In the genomic region with DNA sequence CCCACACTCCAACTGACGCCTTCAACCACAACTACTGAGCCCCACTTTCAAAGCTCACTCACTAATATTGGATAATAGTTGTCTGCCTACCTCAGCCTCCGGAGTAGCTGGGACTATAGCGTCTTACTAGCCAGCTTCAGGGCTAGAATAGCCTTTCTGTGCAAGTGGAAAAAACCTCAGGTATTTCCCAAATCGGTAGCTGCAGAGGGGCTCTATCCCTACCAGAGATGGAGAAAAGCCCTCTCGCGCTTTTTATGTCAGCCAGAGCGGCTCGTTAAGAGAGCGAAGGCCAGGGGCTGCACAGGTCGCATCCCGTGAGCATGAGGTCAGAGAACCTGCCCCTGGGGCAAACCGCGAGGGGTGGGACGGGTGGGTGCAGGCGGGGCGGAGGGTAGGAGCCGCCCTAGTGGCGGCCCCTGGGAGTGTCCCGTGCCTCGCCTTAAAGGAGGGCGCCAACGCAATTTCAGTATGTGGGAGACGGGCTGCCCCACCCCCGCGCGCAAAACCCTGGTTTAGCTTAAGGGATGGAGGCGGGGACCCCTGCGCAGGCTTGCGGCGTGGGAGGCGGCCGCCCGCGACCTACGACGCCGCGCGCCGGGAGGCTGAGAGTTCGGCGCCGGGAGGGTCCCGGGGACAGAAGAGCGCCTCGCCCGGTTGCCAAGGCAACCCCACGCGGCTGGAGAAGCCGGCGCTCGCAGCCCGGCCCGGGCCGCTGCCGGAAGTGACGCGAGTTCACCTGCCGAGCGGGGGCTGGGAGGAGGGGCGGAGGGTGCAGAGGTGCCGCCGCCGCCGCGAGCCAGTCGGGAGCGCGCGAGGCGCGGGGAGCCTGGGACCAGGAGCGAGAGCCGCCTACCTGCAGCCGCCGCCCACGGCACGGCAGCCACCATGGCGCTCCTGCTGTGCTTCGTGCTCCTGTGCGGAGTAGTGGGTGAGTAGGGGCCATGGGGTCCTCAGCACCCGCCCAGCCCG, we compare ENCODE assay signal across 8 cellular contexts. TPM values are rescaled to one million over a fixed set of nuclear protein-coding genes. Genes with fewer than 3 reads are reported as not detected.
DNase-seq lines count a peak whose midpoint lies in the region; ATAC-seq, FAIRE-seq and TF ChIP-seq lines count a peak whose summit lies in the region.

A gene (plus strand): TSS at position 799 of the 969 bp plus-strand sequence. CDS start 87 bp downstream, at position 886.

- ATAC-seq in GM21717 (IDR thresholded peaks at IDR 0.05; ENCODE audit: unreplicated experiment) (peak; percentile 83), heart right ventricle (peak; percentile 86 to 98 (median 90))

- no peaks in the 10 kb centered on the region for H3K9me3 Mint-ChIP-seq in activated naive CD8-positive, alpha-beta T cell treated with anti-CD3 and anti-CD28 coated beads for 36 hours

- H3K27me3 Mint-ChIP-seq in activated naive CD8-positive, alpha-beta T cell treated with anti-CD3 and anti-CD28 coated beads for 36 hours, result peaks cover 36% of the 10 kb centered on the region

- 1% methylated on average over 58 to 83 of the region's 83 CpGs for WGBS in heart right ventricle, 2 donors
- WGBS in prostate gland, result 1% methylated on average over 47 of the region's 83 CpGs
- under 1% methylated on average over 83 of the region's 83 CpGs for WGBS in urinary bladder

- H3K27ac Mint-ChIP-seq in activated naive CD8-positive, alpha-beta T cell treated with anti-CD3 and anti-CD28 coated beads for 36 hours, result no peak within 1 kb of the TSS

- TF ChIP-seq CTCF in D721Med (IDR thresholded peaks at IDR 0.05; ENCODE audit: insufficient read depth, missing control alignments), result peak; percentile 33
- TF ChIP-seq CTCF in heart right ventricle (IDR thresholded peaks at IDR 0.05), result peak; percentile 35 to 60 (median 53)
- TF ChIP-seq CTCF in prostate gland (IDR thresholded peaks at IDR 0.05), result peak in 3 of 4 experiments; percentile 20 to 62 (median 38)

- H3K4me1 ChIP-seq in heart right ventricle (peaks cover 0 to 24% (median 11%) of the 10 kb centered on the region in 9 donors), prostate gland (replicated peaks) (no peaks in the 10 kb centered on the region), urinary bladder (ENCODE audit: insufficient read depth) (no peaks in the 10 kb centered on the region)

- no peaks in the 10 kb centered on the region for H3K9me3 ChIP-seq in heart right ventricle
- H3K9me3 ChIP-seq in prostate gland, result no peaks in the 10 kb centered on the region

- FAIRE-seq in D721Med (lab: Jason Lieb, UNC), result no peak

- H3K4me1 Mint-ChIP-seq in activated naive CD8-positive, alpha-beta T cell treated with anti-CD3 and anti-CD28 coated beads for 36 hours, result peaks cover 16% of the 10 kb centered on the region

- DNase-seq in D721Med (ENCODE audit: insufficient read length, low spot score), result peak; percentile 41
- peak; percentile 89 for DNase-seq in KBM-7
- peak; percentile 85 for DNase-seq in SK-N-DZ (ENCODE audit: low spot score)
- DNase-seq in activated naive CD8-positive, alpha-beta T cell treated with anti-CD3 and anti-CD28 coated beads for 36 hours, result peak; percentile 86
- peak; percentile 63 to 76 for DNase-seq in heart right ventricle
- DNase-seq in prostate gland (ENCODE audit: low spot score), result peak; percentile 92

- peaks cover 0 to 58% (median 12%) of the 10 kb centered on the region in 7 donors for H3K27me3 ChIP-seq in heart right ventricle
- no peaks in the 10 kb centered on the region for H3K27me3 ChIP-seq in prostate gland (replicated peaks; ENCODE audit: insufficient read depth)

- H3K27ac ChIP-seq in heart right ventricle, result peak within 1 kb of the TSS; percentile 50 to 94 (median 86)
- peak within 1 kb of the TSS; percentile 84 for H3K27ac ChIP-seq in prostate gland
- H3K27ac ChIP-seq in urinary bladder (ENCODE audit: low read depth), result peak within 1 kb of the TSS; percentile 40

- intact Hi-C loops in heart right ventricle (cut with DNase I) (loop anchor here in 4 of 10 donors (2.0 to 10.0 kb wide), 5 partner anchors 35 to 128 kb away; no protein-coding TSS in a partner anchor), prostate gland (cut with DNase I) (no loop called here)

- peak within 1 kb of the TSS; percentile 84 for H3K4me3 Mint-ChIP-seq in activated naive CD8-positive, alpha-beta T cell treated with anti-CD3 and anti-CD28 coated beads for 36 hours

- peak; percentile 92 for TF ChIP-seq POLR2A in prostate gland (IDR thresholded peaks at IDR 0.05)

- no peaks in the 10 kb centered on the region for H3K36me3 Mint-ChIP-seq in activated naive CD8-positive, alpha-beta T cell treated with anti-CD3 and anti-CD28 coated beads for 36 hours

- H3K36me3 ChIP-seq in heart right ventricle (no peaks in the 10 kb centered on the region), prostate gland (no peaks in the 10 kb centered on the region), urinary bladder (ENCODE audit: insufficient read depth) (no peaks in the 10 kb centered on the region)

- peak within 1 kb of the TSS; percentile 46 to 80 (median 66) for H3K4me3 ChIP-seq in heart right ventricle
- H3K4me3 ChIP-seq in prostate gland, result peak within 1 kb of the TSS; percentile 71 to 77
- H3K4me3 ChIP-seq in urinary bladder (ENCODE audit: low read depth, low read length), result peak within 1 kb of the TSS; percentile 55

- in situ Hi-C loops in KBM-7 (cut with MboI; ENCODE audit: low pct_unique_long_range_greater_than_20kb, low sequenced_read_pairs), result no loop called here

RNA-seq across cellular contexts. Expression of the gene that starts here (rescaled TPM):
- 29.4 and 38.8 TPM in 2 replicates for polyA plus RNA-seq in SK-N-DZ (2014; cell fraction: cytosol; rRNA removed)
- 7.1 and 11.7 TPM in 2 replicates for polyA plus RNA-seq in SK-N-DZ (2014; cell fraction: nucleus; rRNA removed)
- total RNA-seq in activated naive CD8-positive, alpha-beta T cell treated with anti-CD3 and anti-CD28 coated beads for 36 hours, result under 1 TPM; 0.56 to 0.92 TPM
- 10 to 100 TPM; 16.7 to 42.1 (median 28.5) TPM for total RNA-seq in heart right ventricle
- 1 to 10 TPM; 6.4 to 9.2 TPM for polyA plus RNA-seq in heart right ventricle
- total RNA-seq in prostate gland, result 100 to 1,000 TPM in 1 of 2 donors, 10 to 100 TPM in 1; 93.0 to 127 TPM
- total RNA-seq in urinary bladder, result 44.2 TPM
- 4.8 TPM for polyA plus RNA-seq in urinary bladder

Comparison
In these comparisons a context has a peak if more than half of its experiments do, and no peak if none do; other contexts are left out.
1. Peak in every context shown above with its lines: DNase-seq, ATAC-seq, H3K4me3 ChIP-seq and H3K27ac ChIP-seq.
2. RNA of the gene that starts here (total RNA-seq): 93.0 to 127 TPM in prostate gland, 44.2 TPM in urinary bladder (single experiment) and 16.7 to 42.1 TPM in heart right ventricle; 0.56 to 0.92 TPM in activated naive CD8-positive, alpha-beta T cell treated with anti-CD3 and anti-CD28 coated beads for 36 hours; every median in the first group is over 4 times any median in the second.
3. Peak in DNase-seq in activated naive CD8-positive, alpha-beta T cell treated with anti-CD3 and anti-CD28 coated beads for 36 hours; RNA of the gene not detected or under 1 TPM.
4. DNase-seq: peak in every context shown above with its lines; median percentile 92 in prostate gland; 89 in KBM-7; 86 in activated naive CD8-positive, alpha-beta T cell treated with anti-CD3 and anti-CD28 coated beads for 36 hours; 85 in SK-N-DZ; 70 in heart right ventricle; 41 in D721Med.